ENCODE assay signal across 24 cellular contexts in genomic region chr6:75327807-75328206, GRCh38. TPM values are rescaled to one million over a fixed set of nuclear protein-coding genes. Genes with fewer than 3 reads are reported as not detected.
DNase-seq lines count a peak whose midpoint lies in the region; ATAC-seq, FAIRE-seq and TF ChIP-seq lines count a peak whose summit lies in the region.
"Had no signal": no experiment of that assay in that cellular context is flagged by ENCODE, and none has a peak within 500 bp of the region (broad histone marks: within the 10 kb centered on the region; RNA-seq: fewer than 3 reads in every experiment).

No MANE protein-coding gene starts in this region.

- ATAC-seq in K562 = no peak
- ATAC-seq in GM18511 (IDR thresholded peaks at IDR 0.05; ENCODE audit: unreplicated experiment) = no peak
- no peak for ATAC-seq in GM18868 (IDR thresholded peaks at IDR 0.05; ENCODE audit: unreplicated experiment)
- ATAC-seq: A549 had no signal

- POLR2A ChIA-PET in HEK293 (lab: Yijun Ruan, JAX) (no interaction called here), K562 (lab: Yijun Ruan, JAX) (no interaction called here)

- intact Hi-C loops in K562 (cut with micrococcal nuclease) = no loop called here

- H3K27me3 ChIP-seq in K562 (ENCODE audit: control insufficient read depth in 2 of 2, insufficient read depth in 2 of 2, low read length in 2 of 2) = peaks cover 3 to 5% of the 10 kb centered on the region in 2 experiments; a peak in 2 of 5 replicates
- H3K27me3 ChIP-seq: BE2C; BLaER1 treated with 17β-estradiol and CSF1 and Interleukin-3, amounts not matched to agents 10 nM and 100 nM had no signal

- H2AFZ ChIP-seq in K562 (ENCODE audit: low read depth, low read length) = no peak overlapping the region

- no peaks in the 10 kb centered on the region for H3K9me3 ChIP-seq in HEK293 (ENCODE audit: control insufficient read depth, insufficient read depth, low read depth, low read length)
- no peaks in the 10 kb centered on the region for H3K9me3 ChIP-seq in K562 (replicated peaks; ENCODE audit: control insufficient read depth, insufficient read depth, low read depth, low read length)
- H3K9me3 ChIP-seq: A549, BE2C had no signal

- in situ Hi-C loops in K562 (cut with MboI) = no loop called here

- no peak for TF ChIP-seq POLR2A in K562 (conservative IDR thresholded peaks at IDR 0.05)

- 0% methylated on average over 1 of the region's 1 CpG for WGBS in K562 (ENCODE audit: insufficient coverage, low coverage, missing lambda C conversion rate)

- no peak for TF ChIP-seq RAD21 in K562 (CRISPR knock-in tag; conservative IDR thresholded peaks at IDR 0.05 in 1 of 2, IDR thresholded peaks at IDR 0.05 in 1 of 2)

- H3K36me3 ChIP-seq in HEK293 (ENCODE audit: control insufficient read depth in 2 of 2, insufficient read depth in 1 of 2, low read length in 2 of 2) (no peaks in the 10 kb centered on the region), K562 (ENCODE audit: control insufficient read depth, insufficient read depth, low read length) (no peaks in the 10 kb centered on the region)
- H3K36me3 ChIP-seq: BE2C; BLaER1 treated with 17β-estradiol and CSF1 and Interleukin-3, amounts not matched to agents 10 nM and 100 nM had no signal

- H3K9ac ChIP-seq in K562 (ENCODE audit: insufficient read depth in 1 of 2, low read depth in 2 of 2, low read length in 2 of 2) = no peak overlapping the region
- H3K9ac ChIP-seq: BLaER1 treated with 17β-estradiol and CSF1 and Interleukin-3, amounts not matched to agents 10 nM and 100 nM had no signal

- no peak overlapping the region for H3K27ac ChIP-seq in HEK293 (ENCODE audit: extremely low read depth, low read depth, low read length)
- no peak overlapping the region for H3K27ac ChIP-seq in K562 (ENCODE audit: extremely low read depth, low read depth, low read length)
- H3K27ac ChIP-seq: BLaER1 treated with 17β-estradiol and CSF1 and Interleukin-3, amounts not matched to agents 10 nM and 100 nM had no signal

- H4K20me1 ChIP-seq in K562 (replicated peaks; ENCODE audit: control insufficient read depth, insufficient read depth, low read length) = no peaks in the 10 kb centered on the region
- H4K20me1 ChIP-seq: BLaER1 treated with 17β-estradiol and CSF1 and Interleukin-3, amounts not matched to agents 10 nM and 100 nM had no signal

- TF ChIP-seq CTCF in HEK293 (tag by site-specific recombination; IDR thresholded peaks at IDR 0.05) (no peak), K562 (IDR thresholded peaks at IDR 0.05 in 2 of 3, conservative IDR thresholded peaks at IDR 0.05 in 1 of 3; ENCODE audit: insufficient read depth in 2 of 3, low read depth in 1 of 3, low read length in 3 of 3) (no peak)

- FAIRE-seq in G401.6 (lab: Jason Lieb, UNC) (peak; percentile 70), K562 (lab: Jason Lieb, UNC) (no peak)
- FAIRE-seq: A549, D721Med, GM12892 had no signal

- H3K4me3 ChIP-seq in HEK293 (ENCODE audit: low read depth, low read length) (no peak overlapping the region), K562 (no peak overlapping the region)
- H3K4me3 ChIP-seq: A549; BLaER1 treated with 17β-estradiol and CSF1 and Interleukin-3, amounts not matched to agents 10 nM and 100 nM had no signal

- BruUV-seq in K562 (replicated peaks; lab: Mats Ljungman, UMichigan) = no TSS peak

- no peaks in the 10 kb centered on the region for H3K79me2 ChIP-seq in K562 (ENCODE audit: control insufficient read depth, insufficient read depth, low read length)

- no peak for DNase-seq in K562 (ENCODE audit: extremely low read depth in 1 of 4, low spot score in 3 of 4)
- peak; percentile 4 for DNase-seq in fibroblast of peridontal ligament (ENCODE audit: extremely low read depth)
- no peak for DNase-seq in glomerular visceral epithelial cell (ENCODE audit: extremely low spot score)
- DNase-seq: 8988T; ACHN; AML-193; BE2C; CD4-positive, alpha-beta T cell; CD8-positive, alpha-beta memory T cell; DMS 273 treated with DMSO at 0.1 percent for 48 hours; DMS53; DMS79 treated with DMSO at 0.1 percent for 48 hours; GOT3; H7; HCEC 1CT; HFFc6 had no signal

- TF ChIP-seq EP300 in K562 (IDR thresholded peaks at IDR 0.05; ENCODE audit: low read length) = no peak

- H3K4me2 ChIP-seq in K562 (ENCODE audit: insufficient read depth, low read length) = no peak overlapping the region
- H3K4me2 ChIP-seq: BLaER1 treated with 17β-estradiol and CSF1 and Interleukin-3, amounts not matched to agents 10 nM and 100 nM had no signal

- H3K9me1 ChIP-seq in K562 (ENCODE audit: control insufficient read depth, insufficient read depth, low read length) = no peaks in the 10 kb centered on the region

- CTCF ChIA-PET in HEK293 (lab: Yijun Ruan, JAX) = no interaction called here
- CTCF ChIA-PET in K562 (lab: Yijun Ruan, JAX; ENCODE audit: low intra/inter-chr PET ratio) = no interaction called here

- H3K4me1 ChIP-seq in HEK293 (ENCODE audit: control insufficient read depth, insufficient read depth, low read length) = no peaks in the 10 kb centered on the region
- no peaks in the 10 kb centered on the region for H3K4me1 ChIP-seq in K562 (replicated peaks in 1 of 2; ENCODE audit: control insufficient read depth in 2 of 2, insufficient read depth in 2 of 2, low read length in 2 of 2)
- H3K4me1 ChIP-seq: BLaER1 treated with 17β-estradiol and CSF1 and Interleukin-3, amounts not matched to agents 10 nM and 100 nM had no signal

TF ChIP-seq in HEK293, 187 proteins besides CTCF, POLR2A, EP300 and RAD21 (continues in another document):
- TF ChIP-seq ZNF362 (tag by site-specific recombination; IDR thresholded peaks at IDR 0.05) = no peak

TF ChIP-seq in K562, 482 proteins besides CTCF, POLR2A, EP300 and RAD21:
- TF ChIP-seq SMAD4 (CRISPR knock-in tag; conservative IDR thresholded peaks at IDR 0.05) (no peak), PREB (CRISPR knock-in tag; IDR thresholded peaks at IDR 0.05) (no peak), RBM17 (IDR thresholded peaks at IDR 0.05; ENCODE audit: borderline replicate concordance, low read depth, low read length) (no peak), ZNF124 (CRISPR knock-in tag; IDR thresholded peaks at IDR 0.05) (no peak), NCOA2 (IDR thresholded peaks at IDR 0.05; ENCODE audit: partially characterized antibody in 2 of 2) (no peak), ATF3 (IDR thresholded peaks at IDR 0.05) (peak; percentile 79), ATF3 (CRISPR knock-in tag; conservative IDR thresholded peaks at IDR 0.05) (no peak), KLF10 (CRISPR knock-in tag; IDR thresholded peaks at IDR 0.05) (no peak), CEBPG (CRISPR knock-in tag; IDR thresholded peaks at IDR 0.05) (no peak), CEBPG (tag; conservative IDR thresholded peaks at IDR 0.05 in 1 of 2, IDR thresholded peaks at IDR 0.05 in 1 of 2) (peak; percentile 63 to 86), NFRKB (IDR thresholded peaks at IDR 0.05; ENCODE audit: low read depth) (no peak), CEBPB (tag; IDR thresholded peaks at IDR 0.05) (peak; percentile 42)

RNA-seq across cellular contexts. Expression of gene TMEM30A, which starts 43.2 kb away (rescaled TPM):
- total RNA-seq in K562 (2011; cell fraction: chromatin; rRNA removed; ENCODE audit: low replicate concordance) = 14.6 and 50.2 TPM in 2 replicates
- 9.2 and 12.1 TPM in 2 replicates for total RNA-seq in K562 (2011; cell fraction: nucleolus; rRNA removed)
- total RNA-seq in K562 (2011; cell fraction: nucleoplasm; rRNA removed) = 30.1 and 51.8 TPM in 2 replicates
- total RNA-seq in K562 (2014; rRNA removed) (16.3 and 17.1 TPM in 2 replicates), K562 (2014; rRNA removed; fragmentation: Illumina TruSeq; extraction: Trizol) (31.2 and 37.1 TPM in 2 replicates), K562 (2015; rRNA removed; fragmentation: Illumina TruSeq; extraction: Trizol) (27.0 and 29.2 TPM in 2 replicates), K562 (2021) (27.4 and 29.5 TPM in 2 replicates)
- polyA plus RNA-seq in K562 (2011; rRNA removed) (14.0 and 15.0 TPM in 2 replicates), K562 (2014; fragmentation: Illumina TruSeq; extraction: Trizol) (20.6 and 21.3 TPM in 2 replicates), K562 (2014; fragmentation: Nextera tagmentation; extraction: Ambion mirVana) (1 to 10 TPM; 6.5 to 9.0 TPM), K562 (2014; rRNA removed) (16.3 and 16.7 TPM in 2 replicates)
- 2.8 and 6.8 TPM in 2 replicates for polyA plus RNA-seq in K562 (2011; cell fraction: cytosol; rRNA removed)
- polyA plus RNA-seq in K562 (2011; cell fraction: nucleus; rRNA removed) = 6.6 and 11.8 TPM in 2 replicates
- polyA plus RNA-seq in K562 (2012) = 23.0 and 34.7 TPM in 2 replicates
- 30.7 and 39.1 TPM in 2 replicates for polyA minus RNA-seq in K562 (2011; rRNA and poly(A)+ RNA removed)
- polyA minus RNA-seq in K562 (2011; cell fraction: cytosol; rRNA and poly(A)+ RNA removed) = 7.9 and 8.2 TPM in 2 replicates
- polyA minus RNA-seq in K562 (2011; cell fraction: nucleus; rRNA and poly(A)+ RNA removed) = 6.6 and 12.9 TPM in 2 replicates
